Comparison of ENCODE assay signal across 30 cellular contexts in the genomic region with DNA sequence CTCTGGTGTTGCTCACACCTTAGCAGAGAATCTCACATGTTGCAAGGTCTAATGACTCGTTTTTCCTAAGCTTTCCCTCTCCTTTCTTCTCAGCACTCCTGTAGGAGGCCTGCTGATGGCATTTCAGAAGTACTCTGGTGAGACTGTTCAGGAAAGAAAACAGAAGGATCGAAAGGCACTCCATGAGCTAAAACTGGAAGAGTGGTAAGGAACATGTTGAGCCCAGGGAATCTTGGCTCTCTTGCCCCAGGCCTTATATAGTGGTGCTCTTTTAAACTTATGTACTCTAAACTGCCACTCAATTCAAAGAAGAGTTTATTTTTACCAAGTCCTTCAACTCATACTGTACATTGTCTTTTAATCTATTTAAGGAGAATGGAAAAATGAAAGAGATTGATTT. TPM values are rescaled to one million over a fixed set of nuclear protein-coding genes. Genes with fewer than 3 reads are reported as not detected.
"Had no signal": no experiment of that assay in that cellular context is flagged by ENCODE, and none has a peak within 500 bp of the region (broad histone marks: within the 10 kb centered on the region; RNA-seq: fewer than 3 reads in every experiment).

No MANE protein-coding gene starts in this region.

- DNase-seq: activated CD4-positive, alpha-beta memory T cell treated with anti-CD3 and anti-CD28 coated beads for 36 hours; activated CD4-positive, alpha-beta T cell treated with anti-CD3 and anti-CD28 coated beads for 48 hours; activated CD8-positive, alpha-beta memory T cell treated with anti-CD3 and anti-CD28 coated beads, Interleukin-2, amount 50 U/mL, for 48 hours; activated gamma-delta T cell; activated naive CD4-positive, alpha-beta T cell treated with anti-CD3 and anti-CD28 coated beads, Interleukin-2, amount 10 ng/mL, durations not matched to agents 7 days and 5 days; activated T-cell treated with anti-CD3 and anti-CD28 coated beads, Interleukin-2, amount 50 U/mL, for 24 hours; amygdala; effector CD8-positive, alpha-beta T cell; head of caudate nucleus; kidney glomerular epithelial cell; mammary epithelial cell; naive thymus-derived CD4-positive, alpha-beta T cell; nucleus accumbens; right lobe of liver; stimulated activated CD4-positive, alpha-beta T cell treated with anti-CD3 and anti-CD28 coated beads, Interleukin-12 subunit alpha, Interleukin-12 subunit beta, amount 100 ng/mL, for 4 hours; stimulated activated CD4-positive, alpha-beta T cell treated with anti-CD3 and anti-CD28 coated beads, Interleukin-4, amount 100 ng/mL, for 4 hours; stimulated activated CD8-positive, alpha-beta memory T cell treated with anti-CD3 and anti-CD28 coated beads, Interleukin-4, amount 100 ng/mL, for 48 hours; stimulated activated naive CD8-positive, alpha-beta T cell treated with anti-CD3 and anti-CD28 coated beads, Interleukin-15, amount 100 ng/mL, for 72 hours; tibial artery; WERI-Rb-1 had no signal

- H3K27me3 ChIP-seq: right lobe of liver, suprapubic skin, tibial artery had no signal

- H3K27me3 Mint-ChIP-seq: activated CD4-positive, alpha-beta memory T cell treated with anti-CD3 and anti-CD28 coated beads for 36 hours; activated naive CD4-positive, alpha-beta T cell treated with anti-CD3 and anti-CD28 coated beads, Interleukin-2, amount 10 ng/mL, durations not matched to agents 7 days and 5 days; activated T-cell treated with anti-CD3 and anti-CD28 coated beads, Interleukin-2, amount 50 U/mL, for 24 hours; naive thymus-derived CD4-positive, alpha-beta T cell; stimulated activated memory B cell treated with anti-CD40 and anti-IgM and Interleukin-4, amounts not matched to agents 10 μg/mL and 1 μg/mL and 100 μg/mL, for 72 hours; stimulated activated naive CD8-positive, alpha-beta T cell treated with anti-CD3 and anti-CD28 coated beads, Interleukin-15, amount 100 ng/mL, for 72 hours had no signal

- H3K4me1 Mint-ChIP-seq: activated naive CD4-positive, alpha-beta T cell treated with anti-CD3 and anti-CD28 coated beads, Interleukin-2, amount 10 ng/mL, durations not matched to agents 7 days and 5 days; mesothelial cell of epicardium; stimulated activated naive CD8-positive, alpha-beta T cell treated with anti-CD3 and anti-CD28 coated beads, Interleukin-15, amount 100 ng/mL, for 72 hours had no signal

- H3K9me3 ChIP-seq: right lobe of liver, suprapubic skin, tibial artery had no signal

- H3K9ac ChIP-seq: parathyroid adenoma had no signal

- H3K4me1 ChIP-seq: parathyroid adenoma, right lobe of liver, suprapubic skin, tibial artery had no signal

- H3K4me3 Mint-ChIP-seq: activated CD4-positive, alpha-beta memory T cell treated with anti-CD3 and anti-CD28 coated beads for 36 hours; activated naive CD4-positive, alpha-beta T cell treated with anti-CD3 and anti-CD28 coated beads, Interleukin-2, amount 10 ng/mL, durations not matched to agents 7 days and 5 days; activated T-cell treated with anti-CD3 and anti-CD28 coated beads, Interleukin-2, amount 50 U/mL, for 24 hours; mesothelial cell of epicardium; naive thymus-derived CD4-positive, alpha-beta T cell; stimulated activated memory B cell treated with anti-CD40 and anti-IgM and Interleukin-4, amounts not matched to agents 10 μg/mL and 1 μg/mL and 100 μg/mL, for 72 hours; stimulated activated naive CD8-positive, alpha-beta T cell treated with anti-CD3 and anti-CD28 coated beads, Interleukin-15, amount 100 ng/mL, for 72 hours had no signal

- H3K4me3 ChIP-seq: right lobe of liver, SK-N-MC, skin epidermis, suprapubic skin, tibial artery had no signal

- H3K27ac ChIP-seq: epithelial cell of prostate, parathyroid adenoma, right lobe of liver, SK-N-MC, skin epidermis, suprapubic skin, tibial artery, WERI-Rb-1 had no signal

- H3K27ac Mint-ChIP-seq: activated CD4-positive, alpha-beta memory T cell treated with anti-CD3 and anti-CD28 coated beads for 36 hours; activated naive CD4-positive, alpha-beta T cell treated with anti-CD3 and anti-CD28 coated beads, Interleukin-2, amount 10 ng/mL, durations not matched to agents 7 days and 5 days; activated T-cell treated with anti-CD3 and anti-CD28 coated beads, Interleukin-2, amount 50 U/mL, for 24 hours; mesothelial cell of epicardium; naive thymus-derived CD4-positive, alpha-beta T cell; stimulated activated memory B cell treated with anti-CD40 and anti-IgM and Interleukin-4, amounts not matched to agents 10 μg/mL and 1 μg/mL and 100 μg/mL, for 72 hours; stimulated activated naive CD8-positive, alpha-beta T cell treated with anti-CD3 and anti-CD28 coated beads, Interleukin-15, amount 100 ng/mL, for 72 hours had no signal

- ATAC-seq: activated CD4-positive, CD25-positive, alpha-beta regulatory T cell treated with anti-CD3 and anti-CD28 coated beads, Interleukin-2, amount 50 U/mL, for 24 hours; naive thymus-derived CD4-positive, alpha-beta T cell; right lobe of liver; stimulated activated memory B cell treated with anti-CD40 and anti-IgM and Interleukin-4, amounts not matched to agents 10 μg/mL and 1 μg/mL and 100 μg/mL, for 72 hours; stimulated activated naive CD8-positive, alpha-beta T cell treated with anti-CD3 and anti-CD28 coated beads, Interleukin-15, amount 100 ng/mL, for 72 hours had no signal

RNA-seq across cellular contexts. Expression of gene CD80, which starts 42.3 kb away (rescaled TPM):
- total RNA-seq: dermis microvascular lymphatic vessel endothelial cell, mammary epithelial cell, mesothelial cell of epicardium, pulmonary artery endothelial cell, suprapubic skin had no signal
